8 cellular contexts compared by ENCODE assay signal in genomic region chr15:89575656-89576416, GRCh38.
A peak's percentile ranks its signal among the peaks of the same experiment; 100 is the strongest.
DNase-seq lines count a peak whose midpoint lies in the region; ATAC-seq lines count a peak whose summit lies in the region.

No MANE protein-coding gene starts in this region.

- H3K27me3 ChIP-seq in duodenal mucosa (ENCODE audit: control insufficient read depth in 1 of 2, insufficient read depth in 2 of 2, low read length in 2 of 2) (no peaks in the 10 kb centered on the region), muscle layer of duodenum (ENCODE audit: low read depth, low read length) (no peaks in the 10 kb centered on the region)

- ATAC-seq in HG02870 (IDR thresholded peaks at IDR 0.05; ENCODE audit: unreplicated experiment), result peak; percentile 12

- H3K4me1 ChIP-seq in duodenal mucosa (ENCODE audit: control insufficient read depth in 1 of 2, insufficient read depth in 2 of 2, low read length in 2 of 2), result peaks cover 4 to 8% of the 10 kb centered on the region in 2 donors
- peaks cover 0 to 11% of the 10 kb centered on the region in 2 donors for H3K4me1 ChIP-seq in muscle layer of duodenum (ENCODE audit: control insufficient read depth in 1 of 2, insufficient read depth in 2 of 2, low read length in 2 of 2)

- peak overlapping the region; percentile 16 to 41 for H3K9ac ChIP-seq in duodenal mucosa (ENCODE audit: low read depth in 1 of 2, low read length in 2 of 2)

- DNase-seq in activated T-cell treated with anti-CD3 and anti-CD28 coated beads for 24 hours (ENCODE audit: low read depth), result peak; percentile 2
- no peak for DNase-seq in activated T-cell treated with anti-CD3 and anti-CD28 coated beads, Interleukin-2, amount 50 U/mL, for 1 hour
- DNase-seq in RPMI8226, result peak; percentile 35
- no peak for DNase-seq in NCI-H2196 treated with DMSO at 0.1 percent for 48 hours (lab: John Stamatoyannopoulos, UW; ENCODE audit: unreplicated experiment)
- no peak for DNase-seq in SKM-1 treated with dmso at 0.1 percent for 144 hours (lab: John Stamatoyannopoulos, UW; ENCODE audit: unreplicated experiment)

- H3K36me3 ChIP-seq in duodenal mucosa (ENCODE audit: control insufficient read depth in 1 of 2, insufficient read depth in 2 of 2, low read length in 2 of 2), result no peaks in the 10 kb centered on the region
- H3K36me3 ChIP-seq in muscle layer of duodenum (ENCODE audit: control insufficient read depth in 1 of 2, insufficient read depth in 2 of 2, low read length in 2 of 2), result no peaks in the 10 kb centered on the region

- H3K27ac ChIP-seq in duodenal mucosa (ENCODE audit: low read depth, low read length) (no peak overlapping the region), muscle layer of duodenum (ENCODE audit: low read length) (no peak overlapping the region)

- H3K9me3 ChIP-seq in duodenal mucosa (ENCODE audit: control insufficient read depth in 1 of 2, low read length in 2 of 2), result no peaks in the 10 kb centered on the region
- H3K9me3 ChIP-seq in muscle layer of duodenum (ENCODE audit: control insufficient read depth in 1 of 2, low read length in 2 of 2), result no peaks in the 10 kb centered on the region

- H3K4me3 ChIP-seq in duodenal mucosa (ENCODE audit: low read depth in 1 of 2, low read length in 2 of 2) (peak overlapping the region; percentile 83 to 84), muscle layer of duodenum (ENCODE audit: low read depth in 1 of 2, low read length in 2 of 2) (peak overlapping the region; percentile 62 to 94)

Comparison
In these comparisons a context has a peak if more than half of its experiments do, and no peak if none do; other contexts are left out.
1. DNase-seq: peak in activated T-cell treated with anti-CD3 and anti-CD28 coated beads for 24 hours (single experiment) and RPMI8226 (single experiment); none in activated T-cell treated with anti-CD3 and anti-CD28 coated beads, Interleukin-2, amount 50 U/mL, for 1 hour (single experiment), NCI-H2196 treated with DMSO at 0.1 percent for 48 hours (single experiment) and SKM-1 treated with dmso at 0.1 percent for 144 hours (single experiment).